ENCODE assay signal across 18 cellular contexts in the genomic region with DNA sequence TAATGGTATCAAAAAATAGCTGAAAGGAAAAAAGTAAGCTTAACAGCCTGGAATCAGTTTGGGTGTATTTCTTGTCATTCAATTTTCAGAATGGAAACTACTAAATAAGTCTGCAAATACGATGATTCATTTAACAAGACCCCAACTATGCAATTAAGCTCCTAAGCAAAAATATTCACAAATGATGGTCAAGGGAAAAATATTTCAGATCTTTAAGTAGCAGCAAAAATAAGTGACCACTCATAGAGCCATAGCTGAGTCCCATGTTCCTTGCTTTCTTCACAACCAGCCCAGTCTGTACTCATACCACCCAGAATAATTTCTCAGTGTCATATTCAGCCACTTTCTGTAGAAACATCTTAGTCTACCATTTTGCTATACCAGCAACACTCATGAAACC.
"Had no signal": no experiment of that assay in that cellular context is flagged by ENCODE, and none has a peak within 500 bp of the region (broad histone marks: within the 10 kb centered on the region; RNA-seq: fewer than 3 reads in every experiment).

No MANE protein-coding gene starts in this region.

- H3K36me3 ChIP-seq: colonic mucosa, esophagus squamous epithelium, lower lobe of right lung, right atrium auricular region, stomach, thyroid gland, vagina had no signal

- H2AFZ ChIP-seq: parathyroid adenoma had no signal

- H3K4me3 ChIP-seq: colonic mucosa, esophagus squamous epithelium, lower lobe of right lung, right atrium auricular region, stomach, thyroid gland, vagina had no signal

- ATAC-seq: left ventricle myocardium superior, lower lobe of right lung, natural killer cell, sciatic nerve had no signal

- H3K4me1 ChIP-seq: lower lobe of right lung, right atrium auricular region, vagina had no signal

- DNase-seq: colonic mucosa; effector memory CD4-positive, alpha-beta T cell; erythroblast; esophagus squamous epithelium; head of caudate nucleus; left ventricle myocardium superior; lower lobe of right lung; natural killer cell; stimulated activated CD4-positive, alpha-beta T cell treated with anti-CD3 and anti-CD28 coated beads, Interleukin-2, amount 100 ng/mL, for 24 hours; stimulated activated CD4-positive, alpha-beta T cell treated with anti-CD3 and anti-CD28 coated beads, Interleukin-4, amount 100 ng/mL, for 24 hours; stimulated activated naive CD4-positive, alpha-beta T cell treated with Interleukin-2 at 50 U/mL for 16 hours; stomach; thyroid gland; trophoblast cell had no signal

- H3K27ac ChIP-seq: colonic mucosa, esophagus squamous epithelium, lower lobe of right lung, parathyroid adenoma, right atrium auricular region, stomach, thyroid gland, vagina had no signal

- H3K27me3 ChIP-seq: colonic mucosa, esophagus squamous epithelium, right atrium auricular region, stomach, thyroid gland, vagina had no signal

- H3K9me3 ChIP-seq: colonic mucosa, esophagus squamous epithelium, lower lobe of right lung, right atrium auricular region, stomach, thyroid gland, vagina had no signal

- H3K9ac ChIP-seq: parathyroid adenoma had no signal
